Comparison of ENCODE assay signal across 1 cellular context in the genomic region with DNA sequence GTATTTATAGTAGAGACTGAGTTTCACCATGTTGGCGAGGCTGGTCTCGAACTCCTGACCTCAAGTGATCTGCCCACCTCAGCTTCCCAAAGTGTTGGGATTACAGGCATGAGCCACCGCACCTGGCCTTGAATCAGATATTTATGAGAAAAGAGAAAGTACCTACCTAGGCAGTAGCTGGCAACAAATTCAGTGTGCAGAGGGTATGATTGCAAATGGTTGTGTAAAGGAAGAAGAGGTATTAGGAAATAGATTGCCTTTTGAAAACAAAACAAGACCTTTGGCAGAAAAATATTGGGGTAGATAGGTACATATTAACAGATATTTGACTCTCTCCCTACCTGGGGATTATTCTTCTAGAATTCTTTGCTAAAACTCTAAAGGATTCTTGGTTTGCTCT.
A peak's percentile ranks its signal among the peaks of the same experiment; 100 is the strongest.
TF ChIP-seq lines count a peak whose summit lies in the region.

No MANE protein-coding gene starts in this region.

TF ChIP-seq in liver, 16 proteins besides CTCF, POLR2A, EP300 and RAD21 (continued from another document):
- TF ChIP-seq FOXA2 (IDR thresholded peaks at IDR 0.05) (peak; percentile 14), EGR1 (IDR thresholded peaks at IDR 0.05; ENCODE audit: low read depth in 2 of 2) (peak in 1 of 2 donors; percentile 32), HNF4G (IDR thresholded peaks at IDR 0.05) (no peak), TAF1 (conservative IDR thresholded peaks at IDR 0.05) (no peak), REST (IDR thresholded peaks at IDR 0.05) (peak; percentile 38), JUND (IDR thresholded peaks at IDR 0.05) (peak in 1 of 2 donors; percentile 72), RXRA (IDR thresholded peaks at IDR 0.05) (peak; percentile 31 to 74), HNF4A (conservative IDR thresholded peaks at IDR 0.05) (peak; percentile 59 to 75), MAX (IDR thresholded peaks at IDR 0.05) (peak; percentile 40), ZBTB33 (IDR thresholded peaks at IDR 0.05) (peak; percentile 75), NR2F2 (IDR thresholded peaks at IDR 0.05) (no peak)
